16 cellular contexts compared by ENCODE assay signal in the genomic region with DNA sequence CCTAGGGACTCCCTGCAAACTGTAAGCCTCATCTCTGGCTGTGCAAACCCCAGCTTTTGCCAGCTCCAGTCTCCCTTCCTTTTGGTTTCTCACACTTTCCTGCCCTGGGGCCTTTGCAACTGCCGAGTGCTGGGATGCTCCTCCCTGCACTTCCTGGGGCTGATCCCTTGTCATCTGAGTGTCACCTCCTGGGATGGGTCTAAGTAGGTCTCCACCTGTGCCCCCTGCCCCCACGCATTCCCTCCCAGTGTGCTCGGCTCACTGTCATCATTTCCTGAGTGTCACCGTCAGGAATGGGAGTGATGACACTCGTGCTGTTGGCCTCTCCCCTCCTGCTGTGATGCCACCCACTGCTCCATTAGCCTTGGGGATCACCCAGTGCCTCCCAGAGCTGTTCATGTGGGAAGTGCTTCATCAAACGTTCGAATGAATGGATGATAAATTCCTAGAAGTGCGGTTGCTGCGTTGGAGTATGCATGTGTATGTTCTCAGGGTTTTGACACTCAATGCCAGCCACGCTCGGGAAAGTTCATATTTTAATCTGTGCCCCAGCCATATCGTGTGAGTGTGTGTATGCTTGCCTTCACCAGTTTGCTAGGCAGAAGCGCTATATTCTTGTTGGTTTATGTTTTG.
DNase-seq lines count a peak whose midpoint lies in the region; ATAC-seq and TF ChIP-seq lines count a peak whose summit lies in the region.
"Had no signal": no experiment of that assay in that cellular context is flagged by ENCODE, and none has a peak within 500 bp of the region (broad histone marks: within the 10 kb centered on the region; RNA-seq: fewer than 3 reads in every experiment).

No MANE protein-coding gene starts in this region.

- H4K5ac ChIP-seq in mesendoderm (ENCODE audit: low read length) = no peak overlapping the region

- no CpG with 5 or more reads among the region's 13 CpGs for WGBS in mesendoderm (ENCODE audit: extremely low coverage, insufficient coverage, low lambda C conversion rate)

- peak; percentile 15 to 35 for DNase-seq in Kasumi-1 (lab: John Stamatoyannopoulos, UW)
- peak; percentile 34 to 57 for DNase-seq in SJCRH30
- DNase-seq in mesendoderm = peak; percentile 82
- no peak for DNase-seq in medulla oblongata (ENCODE audit: extremely low spot score)
- no peak for DNase-seq in NCI-H510A (lab: John Stamatoyannopoulos, UW)
- DNase-seq in T-helper 1 cell = no peak
- DNase-seq: NCI-H1436; NCI-H2081 treated with DMSO at 0.1 percent for 48 hours; NCI-H69; NK-92 treated with Interleukin-12 subunit alpha and Interleukin-12 subunit beta, amount 100 ng/mL, for 24 hours; RPMI8226 had no signal

- no peaks in the 10 kb centered on the region for H3K79me2 ChIP-seq in mesendoderm (ENCODE audit: control insufficient read depth, insufficient read depth, low read length)

- no peaks in the 10 kb centered on the region; a peak in 1 of 22 replicates for H4K20me1 ChIP-seq in BLaER1 treated with 17β-estradiol and CSF1 and Interleukin-3, amounts not matched to agents 10 nM and 100 nM

- no peaks in the 10 kb centered on the region for H3K36me3 ChIP-seq in BLaER1 treated with 17β-estradiol and CSF1 and Interleukin-3, amounts not matched to agents 10 nM and 100 nM
- H3K36me3 ChIP-seq in SJCRH30 (no peaks in the 10 kb centered on the region), mesendoderm (ENCODE audit: control insufficient read depth, insufficient read depth, low read length) (no peaks in the 10 kb centered on the region)
- H3K36me3 ChIP-seq: HAP-1, SJSA1 had no signal

- H3K56ac ChIP-seq in mesendoderm (ENCODE audit: low read length) = no peak overlapping the region

- no peak overlapping the region for H3K18ac ChIP-seq in mesendoderm (ENCODE audit: low read length)

- H2BK15ac ChIP-seq in mesendoderm (replicated peaks; ENCODE audit: low read depth) = no peak overlapping the region

- H3K23ac ChIP-seq in mesendoderm (ENCODE audit: low read length) = no peak overlapping the region

- peaks cover 13 to 29% (median 22%) of the 10 kb centered on the region in 11 experiments for H3K9me3 ChIP-seq in BLaER1 treated with 17β-estradiol and CSF1 and Interleukin-3, amounts not matched to agents 10 nM and 100 nM (replicated peaks in 1 of 11)
- H3K9me3 ChIP-seq in SJCRH30 (replicated peaks) = peaks cover 16% of the 10 kb centered on the region

- H3K4me2 ChIP-seq in BLaER1 treated with 17β-estradiol and CSF1 and Interleukin-3, amounts not matched to agents 10 nM and 100 nM = peak overlapping the region in 10 of 11 experiments; percentile 17 to 87 (median 55); a peak in 21 of 22 replicates
- no peak overlapping the region for H3K4me2 ChIP-seq in mesendoderm (ENCODE audit: low read length)
- H3K4me2 ChIP-seq: A549 had no signal

- no peak for TF ChIP-seq POLR2A in GM18505 (IDR thresholded peaks at IDR 0.05; ENCODE audit: borderline replicate concordance, extremely low read depth, insufficient read depth, insufficient read length)

- H3K79me1 ChIP-seq in mesendoderm (ENCODE audit: low read length) = no peaks in the 10 kb centered on the region

- H2BK5ac ChIP-seq in mesendoderm (ENCODE audit: low read length) = no peak overlapping the region

- peaks cover 21 to 60% (median 44%) of the 10 kb centered on the region in 10 experiments for H3K4me1 ChIP-seq in BLaER1 treated with 17β-estradiol and CSF1 and Interleukin-3, amounts not matched to agents 10 nM and 100 nM
- H3K4me1 ChIP-seq in SJCRH30 = peaks cover 37% of the 10 kb centered on the region
- peaks cover 2% of the 10 kb centered on the region for H3K4me1 ChIP-seq in mesendoderm (ENCODE audit: control insufficient read depth, low read depth, low read length)
- H3K4me1 ChIP-seq: A549, HAP-1, SJSA1 had no signal

- peaks cover 0 to 7% (median 0%) of the 10 kb centered on the region in 11 experiments; a peak in 2 of 22 replicates for H3K27me3 ChIP-seq in BLaER1 treated with 17β-estradiol and CSF1 and Interleukin-3, amounts not matched to agents 10 nM and 100 nM
- H3K27me3 ChIP-seq in SJCRH30 (no peaks in the 10 kb centered on the region), mesendoderm (ENCODE audit: insufficient read depth, low read length, poor library complexity) (no peaks in the 10 kb centered on the region)
- H3K27me3 ChIP-seq: SJSA1 had no signal

- no peak overlapping the region for H3K27ac ChIP-seq in BLaER1 treated with 17β-estradiol and CSF1 and Interleukin-3, amounts not matched to agents 10 nM and 100 nM
- H3K27ac ChIP-seq in SJCRH30 (0 out of 2 replicates have a peak overlapping the region, but pooled peaks have one; percentile 12), mesendoderm (ENCODE audit: low read depth, low read length) (peak overlapping the region; percentile 46)
- H3K27ac ChIP-seq: A549, SJSA1 had no signal

- H2BK120ac ChIP-seq in mesendoderm (ENCODE audit: low read depth, low read length) = no peak overlapping the region

- H2AK5ac ChIP-seq in mesendoderm (ENCODE audit: low read length) = no peak overlapping the region

- H3K4me3 ChIP-seq in BLaER1 treated with 17β-estradiol and CSF1 and Interleukin-3, amounts not matched to agents 10 nM and 100 nM = no peak overlapping the region
- H3K4me3 ChIP-seq in SJCRH30 (no peak overlapping the region), mesendoderm (ENCODE audit: low read length) (no peak overlapping the region)
- H3K4me3 ChIP-seq: A549, HAP-1, SJSA1 had no signal

- H3K9ac ChIP-seq in BLaER1 treated with 17β-estradiol and CSF1 and Interleukin-3, amounts not matched to agents 10 nM and 100 nM = no peak overlapping the region
- H3K9ac ChIP-seq in mesendoderm (ENCODE audit: low read length) = no peak overlapping the region

- no peak overlapping the region for H4K8ac ChIP-seq in mesendoderm (ENCODE audit: low read depth, low read length)

- no peak for ATAC-seq in GM18505 (IDR thresholded peaks at IDR 0.05; ENCODE audit: unreplicated experiment)

- H3K4ac ChIP-seq in mesendoderm (ENCODE audit: low read depth, low read length) = no peak overlapping the region

Comparison
In these comparisons a context has a peak if more than half of its experiments do, and no peak if none do; other contexts are left out.
1. H3K27ac ChIP-seq: peak in SJCRH30 (single experiment) and mesendoderm (single experiment); none in BLaER1 treated with 17β-estradiol and CSF1 and Interleukin-3, amounts not matched to agents 10 nM and 100 nM (0 of 11).
2. DNase-seq: peak in Kasumi-1 (2 of 2), SJCRH30 (2 of 2) and mesendoderm (single experiment); none in medulla oblongata (single experiment), NCI-H510A (single experiment) and T-helper 1 cell (0 of 5).